ENCODE assay signal across 1 cellular context in genomic region chr6:160167547-160168391, GRCh38.
TF ChIP-seq lines count a peak whose summit lies in the region.

No MANE protein-coding gene starts in this region.

TF ChIP-seq in HEK293, 187 proteins besides CTCF, POLR2A, EP300 and RAD21 (continued from another document):
- TF ChIP-seq KLF10 (tag by site-specific recombination; IDR thresholded peaks at IDR 0.05) (no peak), MZF1 (tag by site-specific recombination; IDR thresholded peaks at IDR 0.05; ENCODE audit: borderline replicate concordance) (no peak), ZBTB44 (tag by site-specific recombination; IDR thresholded peaks at IDR 0.05) (peak; percentile 78), HOXC10 (CRISPR knock-in tag; IDR thresholded peaks at IDR 0.05) (no peak), SETDB1 (IDR thresholded peaks at IDR 0.05; ENCODE audit: insufficient read length, low read length) (no peak), ZNF558 (tag by site-specific recombination; IDR thresholded peaks at IDR 0.05) (no peak), ZNF660 (tag by site-specific recombination; IDR thresholded peaks at IDR 0.05) (no peak), KLF17 (tag by site-specific recombination; IDR thresholded peaks at IDR 0.05) (no peak; the same call in 1 of the 2 replicates), ZNF571 (tag by site-specific recombination; IDR thresholded peaks at IDR 0.05) (no peak), ZNF174 (tag by site-specific recombination; IDR thresholded peaks at IDR 0.05) (no peak), FEZF1 (tag by site-specific recombination; IDR thresholded peaks at IDR 0.05) (peak; percentile 72), EGR2 (tag by site-specific recombination; IDR thresholded peaks at IDR 0.05; ENCODE audit: low read depth) (no peak), ZNF350 (tag by site-specific recombination; IDR thresholded peaks at IDR 0.05) (no peak), ZBTB48 (tag by site-specific recombination; IDR thresholded peaks at IDR 0.05) (no peak), ZNF843 (tag by site-specific recombination; IDR thresholded peaks at IDR 0.05) (peak; percentile 48; the same call in 1 of the 2 replicates), ZIC2 (tag by site-specific recombination; IDR thresholded peaks at IDR 0.05) (0 out of 2 replicates have a peak, but pooled peaks have one; percentile 10), SP3 (tag by site-specific recombination; IDR thresholded peaks at IDR 0.05) (no peak), ZNF211 (tag by site-specific recombination; IDR thresholded peaks at IDR 0.05; ENCODE audit: low read depth) (no peak), ZSCAN30 (tag by site-specific recombination; IDR thresholded peaks at IDR 0.05) (peak; percentile 27; the same call in 1 of the 2 replicates), ZNF202 (tag by site-specific recombination; IDR thresholded peaks at IDR 0.05; ENCODE audit: borderline replicate concordance) (no peak), OSR2 (tag by site-specific recombination; IDR thresholded peaks at IDR 0.05) (peak; percentile 48), ZNF529 (tag by site-specific recombination; IDR thresholded peaks at IDR 0.05; ENCODE audit: insufficient replicate concordance) (no peak), ZBTB21 (tag by site-specific recombination; IDR thresholded peaks at IDR 0.05) (no peak), ZNF747 (tag by site-specific recombination; IDR thresholded peaks at IDR 0.05) (no peak), ZNF791 (tag by site-specific recombination; IDR thresholded peaks at IDR 0.05) (no peak), ZBTB17 (tag by site-specific recombination; IDR thresholded peaks at IDR 0.05) (0 out of 2 replicates have a peak, but pooled peaks have one; percentile 24)
- TF ChIP-seq, protein P1, sequence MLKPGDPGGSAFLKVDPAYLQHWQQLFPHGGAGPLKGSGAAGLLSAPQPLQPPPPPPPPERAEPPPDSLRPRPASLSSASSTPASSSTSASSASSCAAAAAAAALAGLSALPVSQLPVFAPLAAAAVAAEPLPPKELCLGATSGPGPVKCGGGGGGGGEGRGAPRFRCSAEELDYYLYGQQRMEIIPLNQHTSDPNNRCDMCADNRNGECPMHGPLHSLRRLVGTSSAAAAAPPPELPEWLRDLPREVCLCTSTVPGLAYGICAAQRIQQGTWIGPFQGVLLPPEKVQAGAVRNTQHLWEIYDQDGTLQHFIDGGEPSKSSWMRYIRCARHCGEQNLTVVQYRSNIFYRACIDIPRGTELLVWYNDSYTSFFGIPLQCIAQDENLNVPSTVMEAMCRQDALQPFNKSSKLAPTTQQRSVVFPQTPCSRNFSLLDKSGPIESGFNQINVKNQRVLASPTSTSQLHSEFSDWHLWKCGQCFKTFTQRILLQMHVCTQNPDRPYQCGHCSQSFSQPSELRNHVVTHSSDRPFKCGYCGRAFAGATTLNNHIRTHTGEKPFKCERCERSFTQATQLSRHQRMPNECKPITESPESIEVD (tag by site-specific recombination; IDR thresholded peaks at IDR 0.05), result peak; percentile 77
- TF ChIP-seq, protein P2, sequence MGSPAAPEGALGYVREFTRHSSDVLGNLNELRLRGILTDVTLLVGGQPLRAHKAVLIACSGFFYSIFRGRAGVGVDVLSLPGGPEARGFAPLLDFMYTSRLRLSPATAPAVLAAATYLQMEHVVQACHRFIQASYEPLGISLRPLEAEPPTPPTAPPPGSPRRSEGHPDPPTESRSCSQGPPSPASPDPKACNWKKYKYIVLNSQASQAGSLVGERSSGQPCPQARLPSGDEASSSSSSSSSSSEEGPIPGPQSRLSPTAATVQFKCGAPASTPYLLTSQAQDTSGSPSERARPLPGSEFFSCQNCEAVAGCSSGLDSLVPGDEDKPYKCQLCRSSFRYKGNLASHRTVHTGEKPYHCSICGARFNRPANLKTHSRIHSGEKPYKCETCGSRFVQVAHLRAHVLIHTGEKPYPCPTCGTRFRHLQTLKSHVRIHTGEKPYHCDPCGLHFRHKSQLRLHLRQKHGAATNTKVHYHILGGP (tag by site-specific recombination; IDR thresholded peaks at IDR 0.05), result no peak
- TF ChIP-seq, protein P3, sequence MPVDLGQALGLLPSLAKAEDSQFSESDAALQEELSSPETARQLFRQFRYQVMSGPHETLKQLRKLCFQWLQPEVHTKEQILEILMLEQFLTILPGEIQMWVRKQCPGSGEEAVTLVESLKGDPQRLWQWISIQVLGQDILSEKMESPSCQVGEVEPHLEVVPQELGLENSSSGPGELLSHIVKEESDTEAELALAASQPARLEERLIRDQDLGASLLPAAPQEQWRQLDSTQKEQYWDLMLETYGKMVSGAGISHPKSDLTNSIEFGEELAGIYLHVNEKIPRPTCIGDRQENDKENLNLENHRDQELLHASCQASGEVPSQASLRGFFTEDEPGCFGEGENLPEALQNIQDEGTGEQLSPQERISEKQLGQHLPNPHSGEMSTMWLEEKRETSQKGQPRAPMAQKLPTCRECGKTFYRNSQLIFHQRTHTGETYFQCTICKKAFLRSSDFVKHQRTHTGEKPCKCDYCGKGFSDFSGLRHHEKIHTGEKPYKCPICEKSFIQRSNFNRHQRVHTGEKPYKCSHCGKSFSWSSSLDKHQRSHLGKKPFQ (tag by site-specific recombination; IDR thresholded peaks at IDR 0.05), result 0 out of 2 replicates have a peak, but pooled peaks have one; percentile 18
- TF ChIP-seq, protein P4, sequence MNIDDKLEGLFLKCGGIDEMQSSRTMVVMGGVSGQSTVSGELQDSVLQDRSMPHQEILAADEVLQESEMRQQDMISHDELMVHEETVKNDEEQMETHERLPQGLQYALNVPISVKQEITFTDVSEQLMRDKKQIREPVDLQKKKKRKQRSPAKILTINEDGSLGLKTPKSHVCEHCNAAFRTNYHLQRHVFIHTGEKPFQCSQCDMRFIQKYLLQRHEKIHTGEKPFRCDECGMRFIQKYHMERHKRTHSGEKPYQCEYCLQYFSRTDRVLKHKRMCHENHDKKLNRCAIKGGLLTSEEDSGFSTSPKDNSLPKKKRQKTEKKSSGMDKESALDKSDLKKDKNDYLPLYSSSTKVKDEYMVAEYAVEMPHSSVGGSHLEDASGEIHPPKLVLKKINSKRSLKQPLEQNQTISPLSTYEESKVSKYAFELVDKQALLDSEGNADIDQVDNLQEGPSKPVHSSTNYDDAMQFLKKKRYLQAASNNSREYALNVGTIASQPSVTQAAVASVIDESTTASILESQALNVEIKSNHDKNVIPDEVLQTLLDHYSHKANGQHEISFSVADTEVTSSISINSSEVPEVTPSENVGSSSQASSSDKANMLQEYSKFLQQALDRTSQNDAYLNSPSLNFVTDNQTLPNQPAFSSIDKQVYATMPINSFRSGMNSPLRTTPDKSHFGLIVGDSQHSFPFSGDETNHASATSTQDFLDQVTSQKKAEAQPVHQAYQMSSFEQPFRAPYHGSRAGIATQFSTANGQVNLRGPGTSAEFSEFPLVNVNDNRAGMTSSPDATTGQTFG (tag by site-specific recombination; IDR thresholded peaks at IDR 0.05; ENCODE audit: borderline replicate concordance), result no peak
- TF ChIP-seq, protein P5, sequence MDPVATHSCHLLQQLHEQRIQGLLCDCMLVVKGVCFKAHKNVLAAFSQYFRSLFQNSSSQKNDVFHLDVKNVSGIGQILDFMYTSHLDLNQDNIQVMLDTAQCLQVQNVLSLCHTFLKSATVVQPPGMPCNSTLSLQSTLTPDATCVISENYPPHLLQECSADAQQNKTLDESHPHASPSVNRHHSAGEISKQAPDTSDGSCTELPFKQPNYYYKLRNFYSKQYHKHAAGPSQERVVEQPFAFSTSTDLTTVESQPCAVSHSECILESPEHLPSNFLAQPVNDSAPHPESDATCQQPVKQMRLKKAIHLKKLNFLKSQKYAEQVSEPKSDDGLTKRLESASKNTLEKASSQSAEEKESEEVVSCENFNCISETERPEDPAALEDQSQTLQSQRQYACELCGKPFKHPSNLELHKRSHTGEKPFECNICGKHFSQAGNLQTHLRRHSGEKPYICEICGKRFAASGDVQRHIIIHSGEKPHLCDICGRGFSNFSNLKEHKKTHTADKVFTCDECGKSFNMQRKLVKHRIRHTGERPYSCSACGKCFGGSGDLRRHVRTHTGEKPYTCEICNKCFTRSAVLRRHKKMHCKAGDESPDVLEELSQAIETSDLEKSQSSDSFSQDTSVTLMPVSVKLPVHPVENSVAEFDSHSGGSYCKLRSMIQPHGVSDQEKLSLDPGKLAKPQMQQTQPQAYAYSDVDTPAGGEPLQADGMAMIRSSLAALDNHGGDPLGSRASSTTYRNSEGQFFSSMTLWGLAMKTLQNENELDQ (tag by site-specific recombination; IDR thresholded peaks at IDR 0.05; ENCODE audit: low read depth), result no peak
